8 cellular contexts compared by ENCODE assay signal in genomic region chr1:201946224-201946908, GRCh38. TPM values are rescaled to one million over a fixed set of nuclear protein-coding genes. Genes with fewer than 3 reads are reported as not detected.
A peak's percentile ranks its signal among the peaks of the same experiment; 100 is the strongest.
DNase-seq lines count a peak whose midpoint lies in the region; ATAC-seq, FAIRE-seq and TF ChIP-seq lines count a peak whose summit lies in the region.

Gene LMOD1, minus strand, starts transcription at chr1:201946548. Its CDS starts 208 bp downstream, at chr1:201946340.

- POLR2A ChIA-PET in K562 (lab: Yijun Ruan, JAX), result interaction anchor here (0.6 to 3.8 kb wide), 14 partner anchors 8 to 800 kb away, joined by 3 to 46 read pairs (median 4); partner anchors contain the start of gene TIMM17A

- H3K4me3 ChIP-seq in K562 (peak within 1 kb of the TSS; percentile 12), hepatocyte (peak within 1 kb of the TSS; percentile 21), trophoblast cell (ENCODE audit: low read depth, low read length) (peak within 1 kb of the TSS; percentile 34)

- H3K4me3 Mint-ChIP-seq in activated CD8-positive, alpha-beta memory T cell treated with anti-CD3 and anti-CD28 coated beads, Interleukin-2, amount 10 ng/mL, durations not matched to agents 7 days and 5 days, result no peak within 1 kb of the TSS

- H3K79me2 ChIP-seq in K562 (ENCODE audit: control insufficient read depth, insufficient read depth, low read length), result no peaks in the 10 kb centered on the region
- peaks cover 5% of the 10 kb centered on the region for H3K79me2 ChIP-seq in hepatocyte
- H3K79me2 ChIP-seq in trophoblast cell (ENCODE audit: control insufficient read depth, insufficient read depth, low read length, poor library complexity), result no peaks in the 10 kb centered on the region

- FAIRE-seq in K562 (lab: Jason Lieb, UNC), result peak; percentile 84

- DNase-seq in D341Med (ENCODE audit: low spot score) (peak; percentile 46), NCI-H1930 (lab: John Stamatoyannopoulos, UW) (peak; percentile 27 to 37), K562 (ENCODE audit: extremely low read depth in 1 of 4, low spot score in 3 of 4) (peak; percentile 63 to 89 (median 77)), hepatocyte (ENCODE audit: low spot score) (peak; percentile 90), trophoblast cell (peak; percentile 75 to 76)
- no peak for DNase-seq in activated CD8-positive, alpha-beta memory T cell treated with anti-CD3 and anti-CD28 coated beads, Interleukin-2, amount 10 ng/mL, durations not matched to agents 7 days and 5 days

- H3K23ac ChIP-seq in trophoblast cell (ENCODE audit: low read length), result no peak within 1 kb of the TSS

- 0 out of 4 replicates have a peak, but pooled peaks of 1 of the 2 experiments have one; percentile 3 for TF ChIP-seq RAD21 in K562 (CRISPR knock-in tag; conservative IDR thresholded peaks at IDR 0.05 in 1 of 2, IDR thresholded peaks at IDR 0.05 in 1 of 2)

- TF ChIP-seq CTCF in K562 (IDR thresholded peaks at IDR 0.05 in 2 of 3, conservative IDR thresholded peaks at IDR 0.05 in 1 of 3; ENCODE audit: insufficient read depth in 2 of 3, low read depth in 1 of 3, low read length in 3 of 3), result no peak
- no peak for TF ChIP-seq CTCF in hepatocyte (IDR thresholded peaks at IDR 0.05; ENCODE audit: poor library complexity)

- H3K9me1 ChIP-seq in K562 (ENCODE audit: control insufficient read depth, insufficient read depth, low read length), result no peaks in the 10 kb centered on the region

- H3K9me3 ChIP-seq in K562 (replicated peaks; ENCODE audit: control insufficient read depth, insufficient read depth, low read depth, low read length), result no peaks in the 10 kb centered on the region
- H3K9me3 ChIP-seq in hepatocyte (ENCODE audit: low read depth), result no peaks in the 10 kb centered on the region
- no peaks in the 10 kb centered on the region for H3K9me3 ChIP-seq in trophoblast cell (ENCODE audit: insufficient read depth, low read depth, low read length)

- no peaks in the 10 kb centered on the region for H3K36me3 Mint-ChIP-seq in activated CD8-positive, alpha-beta memory T cell treated with anti-CD3 and anti-CD28 coated beads, Interleukin-2, amount 10 ng/mL, durations not matched to agents 7 days and 5 days

- WGBS in K562 (ENCODE audit: insufficient coverage, low coverage, missing lambda C conversion rate), result 9% methylated on average over 26 of the region's 28 CpGs
- WGBS in hepatocyte (ENCODE audit: low lambda C conversion rate, missing lambda C conversion rate), result 6% methylated on average over 28 of the region's 28 CpGs
- WGBS in trophoblast cell (ENCODE audit: extremely low coverage, insufficient coverage, insufficient read length), result no CpG with 5 or more reads among the region's 28 CpGs

- peak within 1 kb of the TSS; percentile 78 for H3K4me2 ChIP-seq in K562 (ENCODE audit: insufficient read depth, low read length)
- peak within 1 kb of the TSS; percentile 78 for H3K4me2 ChIP-seq in hepatocyte
- peak within 1 kb of the TSS; percentile 63 for H3K4me2 ChIP-seq in trophoblast cell (ENCODE audit: low read length)

- peak; percentile 37; the same call in 1 of the 2 replicates for TF ChIP-seq POLR2A in K562 (conservative IDR thresholded peaks at IDR 0.05)

- H4K8ac ChIP-seq in trophoblast cell (ENCODE audit: low read depth, low read length), result peak within 1 kb of the TSS; percentile 17

- H3K18ac ChIP-seq in trophoblast cell (ENCODE audit: low read length), result peak within 1 kb of the TSS; percentile 2

- peak within 1 kb of the TSS; percentile 38 for H3K14ac ChIP-seq in trophoblast cell (ENCODE audit: low read length)

- H3K27me3 ChIP-seq in K562 (ENCODE audit: control insufficient read depth in 2 of 2, insufficient read depth in 2 of 2, low read length in 2 of 2) (no peaks in the 10 kb centered on the region), hepatocyte (peaks cover 5% of the 10 kb centered on the region), trophoblast cell (ENCODE audit: insufficient read depth, low read length) (no peaks in the 10 kb centered on the region)

- no peak within 1 kb of the TSS for H4K12ac ChIP-seq in trophoblast cell (ENCODE audit: low read depth, low read length)

- no peak within 1 kb of the TSS for H2BK5ac ChIP-seq in trophoblast cell (ENCODE audit: low read depth, low read length, poor library complexity)

- BruUV-seq in K562 (replicated peaks; lab: Mats Ljungman, UMichigan), result no TSS peak

- peaks cover 11% of the 10 kb centered on the region for H3K79me1 ChIP-seq in trophoblast cell (ENCODE audit: low read length)

- peaks cover 56% of the 10 kb centered on the region for H3K27me3 Mint-ChIP-seq in activated CD8-positive, alpha-beta memory T cell treated with anti-CD3 and anti-CD28 coated beads, Interleukin-2, amount 10 ng/mL, durations not matched to agents 7 days and 5 days

- H2BK120ac ChIP-seq in trophoblast cell (ENCODE audit: insufficient read depth, low read length, poor library complexity), result no peak within 1 kb of the TSS

- H3K27ac Mint-ChIP-seq in activated CD8-positive, alpha-beta memory T cell treated with anti-CD3 and anti-CD28 coated beads, Interleukin-2, amount 10 ng/mL, durations not matched to agents 7 days and 5 days, result no peak within 1 kb of the TSS

- H2AK5ac ChIP-seq in trophoblast cell (ENCODE audit: low read length), result peak within 1 kb of the TSS; percentile 19

- no peak within 1 kb of the TSS for H3K4ac ChIP-seq in trophoblast cell (ENCODE audit: low read depth, low read length)

- CTCF ChIA-PET in K562 (lab: Yijun Ruan, JAX; ENCODE audit: low intra/inter-chr PET ratio), result no interaction called here
- CTCF ChIA-PET in activated CD8-positive, alpha-beta memory T cell treated with anti-CD3 and anti-CD28 coated beads, Interleukin-2, amount 10 ng/mL, durations not matched to agents 7 days and 5 days (lab: Charles Lee), result interaction anchor here (1.2 to 3.2 kb wide), 3 partner anchors 26 to 51 kb away, joined by 3 to 21 read pairs (median 10); no protein-coding TSS in a partner anchor

- no peaks in the 10 kb centered on the region for H3K9me3 Mint-ChIP-seq in activated CD8-positive, alpha-beta memory T cell treated with anti-CD3 and anti-CD28 coated beads, Interleukin-2, amount 10 ng/mL, durations not matched to agents 7 days and 5 days (ENCODE audit: low read depth)

- H4K91ac ChIP-seq in trophoblast cell (ENCODE audit: low read depth, low read length), result no peak within 1 kb of the TSS

- H3K4me1 Mint-ChIP-seq in activated CD8-positive, alpha-beta memory T cell treated with anti-CD3 and anti-CD28 coated beads, Interleukin-2, amount 10 ng/mL, durations not matched to agents 7 days and 5 days, result peaks cover 13% of the 10 kb centered on the region

- H3K27ac ChIP-seq in K562 (ENCODE audit: extremely low read depth, low read depth, low read length) (no peak within 1 kb of the TSS; the same call in 2 of the 3 replicates), hepatocyte (peak within 1 kb of the TSS; percentile 89), trophoblast cell (ENCODE audit: low read depth, low read length) (peak within 1 kb of the TSS; percentile 46)

- no peak for TF ChIP-seq EP300 in K562 (IDR thresholded peaks at IDR 0.05; ENCODE audit: low read length)

- in situ Hi-C loops in K562 (cut with MboI), result no loop called here

- peak within 1 kb of the TSS; percentile 46 for H2BK12ac ChIP-seq in trophoblast cell (ENCODE audit: low read length)

- H3K4me1 ChIP-seq in K562 (replicated peaks in 1 of 2; ENCODE audit: control insufficient read depth in 2 of 2, insufficient read depth in 2 of 2, low read length in 2 of 2), result peaks cover 27 to 36% of the 10 kb centered on the region in 2 experiments
- no peaks in the 10 kb centered on the region for H3K4me1 ChIP-seq in hepatocyte (ENCODE audit: insufficient read depth)
- peaks cover 17 to 22% of the 10 kb centered on the region in 2 experiments for H3K4me1 ChIP-seq in trophoblast cell (ENCODE audit: control insufficient read depth in 1 of 2, insufficient read depth in 2 of 2, low read length in 2 of 2)

- peak within 1 kb of the TSS; percentile 43 to 88 for H3K9ac ChIP-seq in K562 (ENCODE audit: insufficient read depth in 1 of 2, low read depth in 2 of 2, low read length in 2 of 2)
- H3K9ac ChIP-seq in trophoblast cell (ENCODE audit: low read length), result no peak within 1 kb of the TSS

- H3K9me2 ChIP-seq in hepatocyte (replicated peaks; ENCODE audit: insufficient read depth), result no peaks in the 10 kb centered on the region

- intact Hi-C loops in K562 (cut with micrococcal nuclease), result no loop called here

- ATAC-seq in K562, result peak; percentile 84
- ATAC-seq in GM21423 (IDR thresholded peaks at IDR 0.05; ENCODE audit: unreplicated experiment), result no peak
- no peak for ATAC-seq in HG02763 (IDR thresholded peaks at IDR 0.05; ENCODE audit: unreplicated experiment)
- ATAC-seq in activated CD8-positive, alpha-beta memory T cell treated with anti-CD3 and anti-CD28 coated beads, Interleukin-2, amount 10 ng/mL, durations not matched to agents 7 days and 5 days, result no peak

- no peaks in the 10 kb centered on the region for H4K20me1 ChIP-seq in K562 (replicated peaks; ENCODE audit: control insufficient read depth, insufficient read depth, low read length)
- no peaks in the 10 kb centered on the region for H4K20me1 ChIP-seq in hepatocyte (ENCODE audit: insufficient read depth, poor library complexity, severe bottlenecking)

- H3K36me3 ChIP-seq in K562 (ENCODE audit: control insufficient read depth, insufficient read depth, low read length), result no peaks in the 10 kb centered on the region
- H3K36me3 ChIP-seq in hepatocyte (replicated peaks; ENCODE audit: insufficient read depth, low read depth), result no peaks in the 10 kb centered on the region
- H3K36me3 ChIP-seq in trophoblast cell (ENCODE audit: control insufficient read depth in 1 of 2, insufficient read depth in 2 of 2, low read length in 2 of 2), result no peaks in the 10 kb centered on the region

- H2AFZ ChIP-seq in K562 (ENCODE audit: low read depth, low read length), result peak within 1 kb of the TSS; percentile 89
- peak within 1 kb of the TSS; percentile 22 for H2AFZ ChIP-seq in hepatocyte
- H2AFZ ChIP-seq in trophoblast cell (ENCODE audit: insufficient read depth, low read length, poor library complexity), result peak within 1 kb of the TSS; percentile 79

RNA-seq across cellular contexts. Expression of gene LMOD1, which starts in this region (rescaled TPM):
- total RNA-seq in K562 (2011; cell fraction: chromatin; rRNA removed; ENCODE audit: low replicate concordance), result 0.65 and 1.6 TPM in 2 replicates
- total RNA-seq in K562 (2011; cell fraction: nucleolus; rRNA removed), result 1.4 and 1.7 TPM in 2 replicates
- 0.92 and 1.5 TPM in 2 replicates for total RNA-seq in K562 (2011; cell fraction: nucleoplasm; rRNA removed)
- 0.54 and 0.69 TPM in 2 replicates for total RNA-seq in K562 (2014; rRNA removed)
- 0.16 and 0.22 TPM in 2 replicates for total RNA-seq in K562 (2014; rRNA removed; fragmentation: Illumina TruSeq; extraction: Trizol)
- total RNA-seq in K562 (2015; rRNA removed; fragmentation: Illumina TruSeq; extraction: Trizol), result 0.15 and 0.22 TPM in 2 replicates
- total RNA-seq in K562 (2021), result 0.42 and 0.54 TPM in 2 replicates
- polyA plus RNA-seq in K562 (2011; rRNA removed), result 0.28 and 0.43 TPM in 2 replicates
- 0.24 and 0.48 TPM in 2 replicates for polyA plus RNA-seq in K562 (2011; cell fraction: cytosol; rRNA removed)
- 0.65 and 1.5 TPM in 2 replicates for polyA plus RNA-seq in K562 (2011; cell fraction: nucleus; rRNA removed)
- polyA plus RNA-seq in K562 (2012), result 0.33 and 0.69 TPM in 2 replicates
- polyA plus RNA-seq in K562 (2014; fragmentation: Illumina TruSeq; extraction: Trizol), result 0.40 and 0.45 TPM in 2 replicates
- under 1 TPM in 1 of 2 experiments, not detected in 1; 0.03 TPM for polyA plus RNA-seq in K562 (2014; fragmentation: Nextera tagmentation; extraction: Ambion mirVana)
- 0.33 and 0.39 TPM in 2 replicates for polyA plus RNA-seq in K562 (2014; rRNA removed)
- 0.27 and 0.60 TPM in 2 replicates for polyA minus RNA-seq in K562 (2011; rRNA and poly(A)+ RNA removed)
- 0.38 TPM in 1 of 2 replicates, not detected in the other for polyA minus RNA-seq in K562 (2011; cell fraction: cytosol; rRNA and poly(A)+ RNA removed)
- 0.56 and 0.81 TPM in 2 replicates for polyA minus RNA-seq in K562 (2011; cell fraction: nucleus; rRNA and poly(A)+ RNA removed)
- total RNA-seq in hepatocyte, result 8.6 and 8.7 TPM in 2 replicates
- 6.4 and 9.0 TPM in 2 replicates for polyA plus RNA-seq in hepatocyte
- 3.2 TPM in 2 replicates for polyA plus RNA-seq in trophoblast cell (2013)
- total RNA-seq in activated CD8-positive, alpha-beta memory T cell treated with anti-CD3 and anti-CD28 coated beads, Interleukin-2, amount 10 ng/mL, durations not matched to agents 7 days and 5 days, result not detected

Comparison
In these comparisons a context has a peak if more than half of its experiments do, and no peak if none do; other contexts are left out.
1. H2AFZ ChIP-seq: peak in every context shown above with its lines; median percentile 89 in K562; 79 in trophoblast cell; 22 in hepatocyte.